In the genomic region with DNA sequence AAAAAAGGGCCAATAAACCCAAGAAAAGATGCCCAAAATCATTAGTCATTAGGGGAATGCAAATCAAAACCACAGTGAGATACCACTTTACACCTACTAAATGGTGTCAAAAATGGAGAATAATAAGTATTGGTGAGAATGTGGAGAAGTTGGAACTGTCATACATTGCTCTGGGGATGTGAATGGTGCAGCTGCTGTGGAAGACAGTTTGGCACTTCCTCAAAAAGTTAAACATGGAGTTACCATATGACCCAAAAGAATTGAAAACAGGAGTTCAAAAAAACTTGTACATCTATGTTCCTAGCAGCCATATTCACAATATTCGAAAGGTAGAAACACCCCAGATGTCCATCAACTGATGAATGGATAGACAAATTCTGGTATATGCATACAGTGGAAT, we compare ENCODE assay signal across 19 cellular contexts. TPM values are rescaled to one million over a fixed set of nuclear protein-coding genes. Genes with fewer than 3 reads are reported as not detected.
A peak's percentile ranks its signal among the peaks of the same experiment; 100 is the strongest.
DNase-seq lines count a peak whose midpoint lies in the region; ATAC-seq, FAIRE-seq and TF ChIP-seq lines count a peak whose summit lies in the region.
"Had no signal": no experiment of that assay in that cellular context is flagged by ENCODE, and none has a peak within 500 bp of the region (broad histone marks: within the 10 kb centered on the region; RNA-seq: fewer than 3 reads in every experiment).

No MANE protein-coding gene starts in this region.

- H3K9me1 ChIP-seq in K562 (ENCODE audit: control insufficient read depth, insufficient read depth, low read length): no peaks in the 10 kb centered on the region

- no peak overlapping the region for H3K4me3 ChIP-seq in HepG2 (replicated peaks in 1 of 3; ENCODE audit: insufficient read depth in 1 of 3, low read depth in 2 of 3, low read length in 3 of 3)
- H3K4me3 ChIP-seq in right lobe of liver: no peak overlapping the region
- no peak overlapping the region for H3K4me3 ChIP-seq in K562
- H3K4me3 ChIP-seq: GM23248 had no signal

- H3K4me1 ChIP-seq in HepG2 (ENCODE audit: insufficient read depth, low read length) (peaks cover 6% of the 10 kb centered on the region), right lobe of liver (no peaks in the 10 kb centered on the region), K562 (replicated peaks in 1 of 2; ENCODE audit: control insufficient read depth in 2 of 2, insufficient read depth in 2 of 2, low read length in 2 of 2) (no peaks in the 10 kb centered on the region; a peak in 1 of 5 replicates)

- no peak overlapping the region for H3K27ac ChIP-seq in HepG2 (ENCODE audit: extremely low read length, insufficient read depth, low read length)
- H3K27ac ChIP-seq in right lobe of liver: no peak overlapping the region
- H3K27ac ChIP-seq in K562 (ENCODE audit: extremely low read depth, low read depth, low read length): no peak overlapping the region
- H3K27ac ChIP-seq: GM23248 had no signal

- no peaks in the 10 kb centered on the region for H3K79me2 ChIP-seq in HepG2 (ENCODE audit: insufficient read depth, low read length)
- no peaks in the 10 kb centered on the region for H3K79me2 ChIP-seq in K562 (ENCODE audit: control insufficient read depth, insufficient read depth, low read length)

- TF ChIP-seq RAD21 in HepG2 (CRISPR knock-in tag; IDR thresholded peaks at IDR 0.05) (no peak), K562 (CRISPR knock-in tag; conservative IDR thresholded peaks at IDR 0.05 in 1 of 2, IDR thresholded peaks at IDR 0.05 in 1 of 2) (no peak)

- intact Hi-C loops in HepG2 (cut with micrococcal nuclease; ENCODE audit: unreplicated experiment) (no loop called here), right lobe of liver (cut with DNase I) (no loop called here), K562 (cut with micrococcal nuclease) (no loop called here)

- ATAC-seq in HepG2: no peak
- no peak for ATAC-seq in right lobe of liver
- no peak for ATAC-seq in K562

- in situ Hi-C loops in HepG2 (cut with HindIII; ENCODE audit: extremely low pct_ligation_motif_present, low pct_unique_long_range_greater_than_20kb): no loop called here
- in situ Hi-C loops in K562 (cut with MboI): no loop called here

- no peak for TF ChIP-seq EP300 in HepG2 (IDR thresholded peaks at IDR 0.05; ENCODE audit: low read depth in 2 of 2, low read length in 2 of 2)
- TF ChIP-seq EP300 in HepG2 (CRISPR knock-in tag; IDR thresholded peaks at IDR 0.05; ENCODE audit: borderline replicate concordance): no peak
- TF ChIP-seq EP300 in K562 (IDR thresholded peaks at IDR 0.05; ENCODE audit: low read length): no peak

- H3K36me3 ChIP-seq in HepG2 (replicated peaks in 1 of 2; ENCODE audit: control insufficient read depth in 1 of 2, insufficient read depth in 2 of 2, low read length in 2 of 2): peaks cover 2 to 26% of the 10 kb centered on the region in 2 experiments; a peak in 4 of 5 replicates
- H3K36me3 ChIP-seq in right lobe of liver: peaks cover 0 to 30% (median 2%) of the 10 kb centered on the region in 4 donors
- peaks cover 7% of the 10 kb centered on the region; the same call in 2 of the 3 replicates for H3K36me3 ChIP-seq in K562 (ENCODE audit: control insufficient read depth, insufficient read depth, low read length)

- DNase-seq in HepG2 (ENCODE audit: low spot score) (no peak), right lobe of liver (no peak), HTR-8/SVneo (ENCODE audit: insufficient read length, low spot score) (no peak), K562 (ENCODE audit: extremely low read depth in 1 of 4, low spot score in 3 of 4) (no peak)
- DNase-seq in effector CD4-positive, alpha-beta T cell: no peak
- DNase-seq in activated T-cell treated with anti-CD3 and anti-CD28 coated beads, Interleukin-2, amount 50 U/mL, for 48 hours: no peak
- DNase-seq: C1 segment of cervical spinal cord; Calu3; CD4-positive, alpha-beta memory T cell; COR-L47; DMS53; DMS79 treated with DMSO at 0.1 percent for 48 hours; GF-D8; GM23248; H7; HCEC 1CT had no signal

- POLR2A ChIA-PET in HepG2 (lab: Yijun Ruan, JAX): no interaction called here
- POLR2A ChIA-PET in K562 (lab: Yijun Ruan, JAX): no interaction called here

- H3K4me2 ChIP-seq in HepG2 (ENCODE audit: low read depth, low read length) (no peak overlapping the region), K562 (ENCODE audit: insufficient read depth, low read length) (no peak overlapping the region)

- TF ChIP-seq POLR2A in HepG2 (IDR thresholded peaks at IDR 0.05; ENCODE audit: insufficient read depth in 1 of 2, low read depth in 2 of 2, low read length in 2 of 2) (no peak), right lobe of liver (IDR thresholded peaks at IDR 0.05) (no peak), K562 (conservative IDR thresholded peaks at IDR 0.05) (no peak)

- H3K9ac ChIP-seq in HepG2 (ENCODE audit: insufficient read depth, low read depth, low read length) (no peak overlapping the region), K562 (ENCODE audit: insufficient read depth in 1 of 2, low read depth in 2 of 2, low read length in 2 of 2) (no peak overlapping the region)
- H3K9ac ChIP-seq: GM23248 had no signal

- FAIRE-seq in HepG2 (lab: Jason Lieb, UNC): no peak
- FAIRE-seq in HTR-8/SVneo (lab: Jason Lieb, UNC): peak; percentile 82
- no peak for FAIRE-seq in K562 (lab: Jason Lieb, UNC)
- FAIRE-seq: GM12892, GM19239, H1 had no signal

- H3K9me3 ChIP-seq in HepG2 (ENCODE audit: low read length): no peaks in the 10 kb centered on the region
- no peaks in the 10 kb centered on the region for H3K9me3 ChIP-seq in right lobe of liver
- no peaks in the 10 kb centered on the region for H3K9me3 ChIP-seq in K562 (replicated peaks; ENCODE audit: control insufficient read depth, insufficient read depth, low read depth, low read length)

- H3K27me3 ChIP-seq in HepG2 (ENCODE audit: control insufficient read depth in 1 of 2, insufficient read depth in 2 of 2, low read length in 2 of 2) (no peaks in the 10 kb centered on the region), right lobe of liver (no peaks in the 10 kb centered on the region), K562 (ENCODE audit: control insufficient read depth in 2 of 2, insufficient read depth in 2 of 2, low read length in 2 of 2) (no peaks in the 10 kb centered on the region)

- no peak overlapping the region for H2AFZ ChIP-seq in HepG2 (ENCODE audit: low read length)
- H2AFZ ChIP-seq in K562 (ENCODE audit: low read depth, low read length): no peak overlapping the region
- H2AFZ ChIP-seq: GM23248 had no signal

- WGBS in HepG2 (ENCODE audit: low lambda C conversion rate): 100% methylated on average over 1 of the region's 1 CpG
- 92% methylated on average over 1 of the region's 1 CpG for WGBS in right lobe of liver (ENCODE audit: insufficient coverage, low coverage, low lambda C conversion rate, missing lambda C conversion rate)
- WGBS in K562 (ENCODE audit: insufficient coverage, low coverage, missing lambda C conversion rate): 56% methylated on average over 1 of the region's 1 CpG

- no peak for TF ChIP-seq CTCF in HepG2 (CRISPR knock-in tag; IDR thresholded peaks at IDR 0.05)
- TF ChIP-seq CTCF in right lobe of liver (IDR thresholded peaks at IDR 0.05): no peak
- no peak for TF ChIP-seq CTCF in K562 (IDR thresholded peaks at IDR 0.05 in 2 of 3, conservative IDR thresholded peaks at IDR 0.05 in 1 of 3; ENCODE audit: insufficient read depth in 2 of 3, low read depth in 1 of 3, low read length in 3 of 3)

- BruUV-seq in HepG2 (replicated peaks; lab: Mats Ljungman, UMichigan): TSS peak; percentile 28
- BruUV-seq in K562 (replicated peaks; lab: Mats Ljungman, UMichigan): no TSS peak

- CTCF ChIA-PET in HepG2 (lab: Yijun Ruan, JAX; ENCODE audit: low intra/inter-chr PET ratio, low total read pairs): no interaction called here
- CTCF ChIA-PET in K562 (lab: Yijun Ruan, JAX; ENCODE audit: low intra/inter-chr PET ratio): no interaction called here

- H4K20me1 ChIP-seq in HepG2 (ENCODE audit: insufficient read depth, low read length): no peaks in the 10 kb centered on the region
- H4K20me1 ChIP-seq in K562 (replicated peaks; ENCODE audit: control insufficient read depth, insufficient read depth, low read length): no peaks in the 10 kb centered on the region

RNA-seq across cellular contexts. Expression of a gene that starts 24.5 kb away (rescaled TPM):
- total RNA-seq in HepG2 (2016; rRNA removed; fragmentation: Illumina TruSeq; extraction: Trizol): 62.2 and 73.2 TPM in 2 replicates
- 15.1 and 15.7 TPM in 2 replicates for total RNA-seq in HepG2 (2016; cell fraction: cytosol; rRNA removed; fragmentation: Illumina TruSeq; extraction: Trizol; ENCODE audit: low read depth)
- total RNA-seq in HepG2 (2016; cell fraction: insoluble cytoplasmic fraction; rRNA removed; fragmentation: Illumina TruSeq; extraction: Trizol): 63.4 and 67.7 TPM in 2 replicates
- 30.4 and 35.5 TPM in 2 replicates for total RNA-seq in HepG2 (2016; cell fraction: membrane; rRNA removed; fragmentation: Illumina TruSeq; extraction: Trizol)
- 32.8 and 36.5 TPM in 2 replicates for total RNA-seq in HepG2 (2016; cell fraction: nucleus; rRNA removed; fragmentation: Illumina TruSeq; extraction: Trizol)
- 21.5 and 26.4 TPM in 2 replicates for polyA plus RNA-seq in HepG2 (2011; rRNA removed)
- 15.5 and 18.8 TPM in 2 replicates for polyA plus RNA-seq in HepG2 (2011; cell fraction: cytosol; rRNA removed)
- 9.0 and 9.7 TPM in 2 replicates for polyA plus RNA-seq in HepG2 (2011; cell fraction: nucleus; rRNA removed)
- polyA plus RNA-seq in HepG2 (2012): 19.8 and 28.1 TPM in 2 replicates
- 7.9 TPM in 2 replicates for polyA plus RNA-seq in HepG2 (2016; cell fraction: cytosol; fragmentation: Illumina TruSeq; extraction: Trizol; ENCODE audit: low read depth)
- 71.4 and 72.1 TPM in 2 replicates for polyA plus RNA-seq in HepG2 (2016; cell fraction: insoluble cytoplasmic fraction; fragmentation: Illumina TruSeq; extraction: Trizol; ENCODE audit: low read depth)
- polyA plus RNA-seq in HepG2 (2016; cell fraction: membrane; fragmentation: Illumina TruSeq; extraction: Trizol; ENCODE audit: low read depth): 18.4 and 21.2 TPM in 2 replicates
- polyA plus RNA-seq in HepG2 (2016; cell fraction: nucleus; fragmentation: Illumina TruSeq; extraction: Trizol; ENCODE audit: insufficient read depth, low read depth): 37.6 and 38.9 TPM in 2 replicates
- polyA minus RNA-seq in HepG2 (2011; rRNA and poly(A)+ RNA removed; ENCODE audit: low replicate concordance): 27.1 and 37.7 TPM in 2 replicates
- polyA minus RNA-seq in HepG2 (2011; cell fraction: cytosol; rRNA and poly(A)+ RNA removed): 30.4 and 33.5 TPM in 2 replicates
- polyA minus RNA-seq in HepG2 (2011; cell fraction: nucleus; rRNA and poly(A)+ RNA removed): 24.3 and 31.8 TPM in 2 replicates
- 10 to 100 TPM; 10.8 to 37.4 (median 23.3) TPM for total RNA-seq in right lobe of liver
- total RNA-seq in K562 (2011; cell fraction: chromatin; rRNA removed; ENCODE audit: low replicate concordance): 37.3 and 58.2 TPM in 2 replicates
- 27.2 and 29.3 TPM in 2 replicates for total RNA-seq in K562 (2011; cell fraction: nucleolus; rRNA removed)
- total RNA-seq in K562 (2011; cell fraction: nucleoplasm; rRNA removed): 30.0 and 42.1 TPM in 2 replicates
- total RNA-seq in K562 (2014; rRNA removed): 98.3 and 110 TPM in 2 replicates
- total RNA-seq in K562 (2014; rRNA removed; fragmentation: Illumina TruSeq; extraction: Trizol): 130 and 140 TPM in 2 replicates
- 113 and 125 TPM in 2 replicates for total RNA-seq in K562 (2015; rRNA removed; fragmentation: Illumina TruSeq; extraction: Trizol)
- total RNA-seq in K562 (2021): 111 and 112 TPM in 2 replicates
- polyA plus RNA-seq in K562 (2011; rRNA removed): 95.1 and 105 TPM in 2 replicates
- polyA plus RNA-seq in K562 (2011; cell fraction: cytosol; rRNA removed): 43.0 and 56.9 TPM in 2 replicates
- 24.3 and 31.4 TPM in 2 replicates for polyA plus RNA-seq in K562 (2011; cell fraction: nucleus; rRNA removed)
- polyA plus RNA-seq in K562 (2012): 51.6 and 79.9 TPM in 2 replicates
- polyA plus RNA-seq in K562 (2014; fragmentation: Illumina TruSeq; extraction: Trizol): 129 and 152 TPM in 2 replicates
- polyA plus RNA-seq in K562 (2014; fragmentation: Nextera tagmentation; extraction: Ambion mirVana): 10 to 100 TPM; 41.7 to 47.6 TPM
- 83.9 and 85.9 TPM in 2 replicates for polyA plus RNA-seq in K562 (2014; rRNA removed)
- 134 and 147 TPM in 2 replicates for polyA minus RNA-seq in K562 (2011; rRNA and poly(A)+ RNA removed)
- polyA minus RNA-seq in K562 (2011; cell fraction: cytosol; rRNA and poly(A)+ RNA removed): 72.1 and 96.2 TPM in 2 replicates
- polyA minus RNA-seq in K562 (2011; cell fraction: nucleus; rRNA and poly(A)+ RNA removed): 22.3 and 35.3 TPM in 2 replicates
